Comparison of ENCODE assay signal across 8 cellular contexts in the genomic region with DNA sequence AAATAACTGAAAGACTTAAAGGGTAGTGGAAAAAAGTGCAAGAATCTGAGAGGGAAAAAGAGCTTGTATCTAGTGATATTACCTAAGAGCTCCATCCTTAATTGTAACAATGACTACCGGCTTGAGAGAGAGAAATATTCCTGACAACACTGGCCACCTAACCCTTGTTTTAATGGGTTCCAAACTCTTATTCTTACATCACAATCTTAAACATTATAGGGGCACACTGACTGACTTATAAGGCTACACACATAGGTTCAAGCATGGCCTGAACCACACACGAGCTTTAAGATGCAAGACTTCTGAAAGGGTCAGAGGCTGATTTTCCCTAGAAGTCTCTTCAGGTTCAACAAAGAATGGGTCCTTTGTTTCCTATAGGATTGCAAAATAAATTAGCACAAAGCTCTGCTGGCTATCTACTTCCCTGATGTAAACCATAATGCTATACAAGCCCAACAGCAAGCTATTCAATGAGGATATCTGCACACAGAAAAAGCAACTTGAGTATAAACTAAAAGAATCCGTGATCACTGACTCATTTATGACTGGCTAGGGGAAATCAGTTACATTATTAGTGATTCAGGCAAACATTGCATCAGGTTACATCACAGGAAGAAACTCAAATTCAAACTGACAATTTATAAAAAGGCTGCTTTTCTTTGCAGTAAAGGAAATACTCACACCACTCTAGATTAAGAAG. TPM values are rescaled to one million over a fixed set of nuclear protein-coding genes. Genes with fewer than 3 reads are reported as not detected.
DNase-seq lines count a peak whose midpoint lies in the region; TF ChIP-seq lines count a peak whose summit lies in the region.

No MANE protein-coding gene starts in this region.

- H3K23ac ChIP-seq in mesenchymal stem cell (ENCODE audit: low read length in 2 of 2) = no peak overlapping the region

- no peak for TF ChIP-seq CTCF in MM.1S (IDR thresholded peaks at IDR 0.05; ENCODE audit: low read length)
- TF ChIP-seq CTCF in brain (conservative IDR thresholded peaks at IDR 0.05) = no peak

- H3K9me3 ChIP-seq in MM.1S (replicated peaks; ENCODE audit: insufficient read depth, low read length) = no peaks in the 10 kb centered on the region
- H3K9me3 ChIP-seq in mesenchymal stem cell (ENCODE audit: control insufficient read depth, low read length) = no peaks in the 10 kb centered on the region

- H3K36me3 Mint-ChIP-seq in brain = peaks cover 51% of the 10 kb centered on the region

- peak; percentile 56 for DNase-seq in Daoy (ENCODE audit: low read depth)
- peak; percentile 6 for DNase-seq in MM.1S
- DNase-seq in mesenchymal stem cell = peak; percentile 90
- DNase-seq in NCI-H2196 treated with DMSO at 0.1 percent for 48 hours (lab: John Stamatoyannopoulos, UW; ENCODE audit: unreplicated experiment) = no peak
- DNase-seq in DMS 273 treated with DMSO at 0.1 percent for 48 hours (lab: John Stamatoyannopoulos, UW) = no peak
- no peak for DNase-seq in activated gamma-delta T cell (lab: John Stamatoyannopoulos, UW)
- no peak for DNase-seq in NCI-H2081 (lab: John Stamatoyannopoulos, UW)

- no peak overlapping the region for H2BK15ac ChIP-seq in mesenchymal stem cell (ENCODE audit: low read depth, poor library complexity, severe bottlenecking)

- no peak overlapping the region for H2BK12ac ChIP-seq in mesenchymal stem cell (ENCODE audit: low read length in 2 of 2)

- peaks cover 100% of the 10 kb centered on the region for H3K79me2 ChIP-seq in MM.1S (ENCODE audit: low read length)

- H2BK120ac ChIP-seq in mesenchymal stem cell (ENCODE audit: low read depth, low read length) = no peak overlapping the region

- peaks cover 63% of the 10 kb centered on the region for H4K20me1 ChIP-seq in MM.1S (ENCODE audit: insufficient read depth, low read length)

- H3K27ac Mint-ChIP-seq in brain = peak overlapping the region; percentile 35 to 100 (median 77)

- H3K4me3 Mint-ChIP-seq in brain = peak overlapping the region; percentile 92 to 100 (median 99)

- H3K79me1 ChIP-seq in mesenchymal stem cell (replicated peaks; ENCODE audit: low read length, poor library complexity, severe bottlenecking) = peaks cover 12% of the 10 kb centered on the region

- no peaks in the 10 kb centered on the region for H3K27me3 ChIP-seq in MM.1S (replicated peaks; ENCODE audit: insufficient read depth, low read length)
- no peaks in the 10 kb centered on the region for H3K27me3 ChIP-seq in mesenchymal stem cell (ENCODE audit: control insufficient read depth in 1 of 2, insufficient read depth in 1 of 2, low read length in 2 of 2)

- H3K9ac ChIP-seq in MM.1S (ENCODE audit: low read length) (no peak overlapping the region), mesenchymal stem cell (ENCODE audit: low read length) (peak overlapping the region; percentile 64)

- H2AFZ ChIP-seq in MM.1S (ENCODE audit: low read length) (no peak overlapping the region), mesenchymal stem cell (ENCODE audit: low read depth, low read length) (no peak overlapping the region)

- H3K9me3 Mint-ChIP-seq in brain = peaks cover 0 to 2% (median 0%) of the 10 kb centered on the region in 5 experiments

- H3K4ac ChIP-seq in mesenchymal stem cell (ENCODE audit: low read depth in 1 of 2, low read length in 2 of 2) = no peak overlapping the region

- peaks cover 24% of the 10 kb centered on the region for H3F3A ChIP-seq in MM.1S (ENCODE audit: insufficient read depth, low read length)

- no peak overlapping the region for H4K8ac ChIP-seq in mesenchymal stem cell (ENCODE audit: low read length)

- H3K36me3 ChIP-seq in MM.1S (replicated peaks; ENCODE audit: insufficient read depth, low read length) = no peaks in the 10 kb centered on the region; the same call in 1 of the 2 replicates
- H3K36me3 ChIP-seq in mesenchymal stem cell (ENCODE audit: control insufficient read depth in 1 of 2, insufficient read depth in 2 of 2, low read depth in 1 of 2, low read length in 2 of 2) = peaks cover 0 to 22% of the 10 kb centered on the region in 2 experiments

- H3K27ac ChIP-seq in MM.1S (ENCODE audit: low read length) (no peak overlapping the region), mesenchymal stem cell (ENCODE audit: low read length, poor library complexity, severe bottlenecking) (peak overlapping the region; percentile 21)

- no peak overlapping the region for H2BK5ac ChIP-seq in mesenchymal stem cell (ENCODE audit: low read depth, low read length, poor library complexity, severe bottlenecking)

- H3K4me2 ChIP-seq in MM.1S (ENCODE audit: low read depth, low read length) (peak overlapping the region; percentile 76), mesenchymal stem cell (ENCODE audit: low read length, poor library complexity, severe bottlenecking) (no peak overlapping the region)

- no peak overlapping the region for H4K91ac ChIP-seq in mesenchymal stem cell (ENCODE audit: low read length)

- peaks cover 78% of the 10 kb centered on the region for H3K4me1 Mint-ChIP-seq in brain

- H3K14ac ChIP-seq in mesenchymal stem cell (ENCODE audit: low read length in 2 of 2) = no peak overlapping the region

- H3K18ac ChIP-seq in mesenchymal stem cell (ENCODE audit: low read depth in 1 of 2, low read length in 2 of 2) = peak overlapping the region in 1 of 2 experiments; percentile 75

- WGBS in mesenchymal stem cell = 36% methylated on average over 3 of the region's 3 CpGs

- H2AK5ac ChIP-seq in mesenchymal stem cell (ENCODE audit: low read length, severe bottlenecking) = peak overlapping the region; percentile 54

- peaks cover 57% of the 10 kb centered on the region for H3K4me1 ChIP-seq in MM.1S (ENCODE audit: low read length)
- H3K4me1 ChIP-seq in mesenchymal stem cell (ENCODE audit: control insufficient read depth, insufficient read depth, low read depth, low read length) = peaks cover 2% of the 10 kb centered on the region

- H3K27me3 Mint-ChIP-seq in brain = peaks cover 7% of the 10 kb centered on the region

- H3K4me3 ChIP-seq in MM.1S (ENCODE audit: low read length) = no peak overlapping the region
- H3K4me3 ChIP-seq in mesenchymal stem cell (ENCODE audit: insufficient read depth in 1 of 2, low read depth in 1 of 2, low read length in 2 of 2) = no peak overlapping the region

- H3K9me2 ChIP-seq in MM.1S (replicated peaks; ENCODE audit: insufficient read depth, low read length) = no peaks in the 10 kb centered on the region

RNA-seq across cellular contexts. Expression of gene BTG1, which starts 8.6 kb away (rescaled TPM):
- 2.5 and 5.4 TPM in 2 replicates for total RNA-seq in Daoy (2014; rRNA removed; shearing (Covaris generic))
- polyA plus RNA-seq in brain (ENCODE audit: insufficient read depth, low read depth, low replicate concordance) = 72.6 TPM
- 51.7 TPM for polyA plus RNA-seq in mesenchymal stem cell (2013, experiment 1 of 2)
- polyA plus RNA-seq in mesenchymal stem cell (2013, experiment 2 of 2) = 55.6 TPM

Comparison
In these comparisons a context has a peak if more than half of its experiments do, and no peak if none do; other contexts are left out.
1. DNase-seq: peak in Daoy (single experiment), MM.1S (single experiment) and mesenchymal stem cell (single experiment); none in NCI-H2196 treated with DMSO at 0.1 percent for 48 hours (single experiment), DMS 273 treated with DMSO at 0.1 percent for 48 hours (single experiment), activated gamma-delta T cell (single experiment) and NCI-H2081 (0 of 2).